16 cellular contexts compared by ENCODE assay signal in the genomic region with DNA sequence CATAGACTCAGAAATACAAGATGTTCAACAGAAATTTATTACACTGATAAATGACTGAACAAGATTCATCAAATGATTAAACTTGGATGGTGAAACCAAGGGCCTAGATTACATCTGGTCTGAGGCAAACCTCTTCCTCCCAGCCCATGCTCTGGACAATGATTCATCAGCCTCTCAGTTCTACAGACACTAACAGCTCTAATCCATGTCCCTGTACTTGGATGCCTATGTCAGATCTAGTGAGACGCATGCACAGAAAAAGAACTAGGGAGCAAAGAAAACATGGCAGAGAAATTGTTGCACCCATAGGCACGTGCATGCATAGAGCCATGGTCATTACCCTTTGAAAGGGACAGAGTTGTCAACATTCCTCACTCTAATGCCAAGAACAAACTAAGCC.
A peak's percentile ranks its signal among the peaks of the same experiment; 100 is the strongest.
DNase-seq lines count a peak whose midpoint lies in the region; ATAC-seq and TF ChIP-seq lines count a peak whose summit lies in the region.
"Had no signal": no experiment of that assay in that cellular context is flagged by ENCODE, and none has a peak within 500 bp of the region (broad histone marks: within the 10 kb centered on the region; RNA-seq: fewer than 3 reads in every experiment).

No MANE protein-coding gene starts in this region.

- intact Hi-C loops in Right ventricle myocardium inferior (cut with DNase I), result no loop called here

- TF ChIP-seq CTCF in fibroblast of villous mesenchyme (IDR thresholded peaks at IDR 0.05; ENCODE audit: insufficient read depth, low read depth, low read length), result no peak

- H3K36me3 ChIP-seq in SJSA1, result no peaks in the 10 kb centered on the region
- H3K36me3 ChIP-seq: esophagus squamous epithelium had no signal

- ATAC-seq in HG02642 (IDR thresholded peaks at IDR 0.05; ENCODE audit: poor library complexity, unreplicated experiment), result no peak
- no peak for ATAC-seq in Right ventricle myocardium inferior
- ATAC-seq: activated naive CD8-positive, alpha-beta T cell treated with anti-CD3 and anti-CD28 coated beads, Interleukin-2, amount 50 U/mL, for 24 hours; CD8-positive, alpha-beta T cell; left lobe of liver; T-helper 17 cell had no signal

- H3K4me3 ChIP-seq in SJSA1 (no peak overlapping the region), fibroblast of villous mesenchyme (ENCODE audit: low read depth, low read length) (no peak overlapping the region)
- H3K4me3 ChIP-seq: esophagus squamous epithelium had no signal

- H3K9me3 ChIP-seq in SJSA1 (replicated peaks), result no peaks in the 10 kb centered on the region
- H3K9me3 ChIP-seq: esophagus squamous epithelium had no signal

- H3K27ac ChIP-seq in SJSA1, result 0 out of 2 replicates have a peak overlapping the region, but pooled peaks have one; percentile 73
- H3K27ac ChIP-seq: esophagus squamous epithelium had no signal

- peaks cover 23% of the 10 kb centered on the region for H3K4me1 ChIP-seq in SJSA1 (replicated peaks)
- H3K4me1 ChIP-seq: esophagus squamous epithelium had no signal

- no peaks in the 10 kb centered on the region for H3K27me3 ChIP-seq in SJSA1 (replicated peaks)

- DNase-seq in GM04504 (ENCODE audit: low read depth) (peak; percentile 35), SJSA1 (ENCODE audit: low read depth in 1 of 2, low spot score in 2 of 2) (peak in 1 of 2 experiments; percentile 9), fibroblast of villous mesenchyme (ENCODE audit: low read depth) (peak; percentile 48), stromal cell of bone marrow (ENCODE audit: low read depth) (peak; percentile 64), Right ventricle myocardium inferior (ENCODE audit: missing footprints) (no peak)
- no peak for DNase-seq in activated T-cell treated with anti-CD3 and anti-CD28 coated beads, Interleukin-2, amount 50 U/mL, for 48 hours
- DNase-seq: activated naive CD8-positive, alpha-beta T cell treated with anti-CD3 and anti-CD28 coated beads, Interleukin-2, amount 50 U/mL, for 24 hours; activated T-cell treated with anti-CD3 and anti-CD28 coated beads, Interleukin-2, amount 50 U/mL, for 1 hour; CD8-positive, alpha-beta T cell; esophagus squamous epithelium; natural killer cell; RPMI8226; substantia nigra; T-helper 17 cell had no signal

Comparison
In these comparisons a context has a peak if more than half of its experiments do, and no peak if none do; other contexts are left out.
1. DNase-seq: peak in GM04504 (single experiment), fibroblast of villous mesenchyme (single experiment) and stromal cell of bone marrow (single experiment); none in activated T-cell treated with anti-CD3 and anti-CD28 coated beads, Interleukin-2, amount 50 U/mL, for 48 hours (0 of 2) and Right ventricle myocardium inferior (single experiment).